Comparison of ENCODE assay signal across 15 cellular contexts in the genomic region with DNA sequence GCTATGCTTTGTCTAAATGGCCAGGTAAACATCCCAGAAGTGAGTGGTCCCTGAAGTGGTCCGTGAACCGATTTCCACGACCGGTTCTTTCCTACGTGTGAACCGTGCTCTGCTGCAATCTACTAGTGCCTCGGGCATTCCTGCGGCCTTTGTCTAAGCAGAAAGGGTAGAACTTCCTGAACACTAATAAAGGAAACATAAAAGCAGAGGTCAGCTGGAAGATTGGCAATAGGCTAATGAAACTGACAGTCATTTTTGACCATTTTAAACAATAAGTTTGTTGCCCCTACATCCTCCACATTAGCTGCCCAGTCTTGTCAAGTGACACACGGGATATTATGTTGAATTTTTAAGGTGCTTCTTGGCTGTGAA.
"Had no signal": no experiment of that assay in that cellular context is flagged by ENCODE, and none has a peak within 500 bp of the region (broad histone marks: within the 10 kb centered on the region; RNA-seq: fewer than 3 reads in every experiment).

No MANE protein-coding gene starts in this region.

- H3K27me3 ChIP-seq: stomach, thyroid gland had no signal

- H3K36me3 ChIP-seq: stomach, thyroid gland had no signal

- H3K9me3 ChIP-seq: stomach, thyroid gland had no signal

- H3K27ac ChIP-seq: coronary artery, stomach, thyroid gland had no signal

- ATAC-seq: activated T-helper 17 cell treated with anti-CD3 and anti-CD28 coated beads, Interleukin-2, amount 50 U/mL, for 72 hours; left lobe of liver; natural killer cell treated with Interleukin-12 subunit alpha and Interleukin-12 subunit beta and Interleukin-15 and Interleukin-18, amount 100 ng/mL, for 72 hours had no signal

- H3K9me3 Mint-ChIP-seq: activated naive CD4-positive, alpha-beta T cell treated with anti-CD3 and anti-CD28 coated beads for 36 hours; activated T-helper 17 cell treated with anti-CD3 and anti-CD28 coated beads, Interleukin-2, amount 50 U/mL, for 72 hours; natural killer cell treated with Interleukin-12 subunit alpha and Interleukin-12 subunit beta and Interleukin-15 and Interleukin-18, amount 100 ng/mL, for 72 hours; T-helper 2 cell treated with Interferon-gamma antibody and Interleukin-4, amounts not matched to agents 5 μg/mL and 100 μg/mL, for 36 hours had no signal

- H3K4me1 Mint-ChIP-seq: activated T-helper 17 cell treated with anti-CD3 and anti-CD28 coated beads, Interleukin-2, amount 50 U/mL, for 72 hours had no signal

- DNase-seq: activated CD4-positive, alpha-beta T cell treated with anti-CD3 and anti-CD28 coated beads, Interleukin-2, amount 50 U/mL, for 1 hour; activated naive CD4-positive, alpha-beta T cell treated with anti-CD3 and anti-CD28 coated beads for 36 hours; activated T-cell treated with anti-CD3 and anti-CD28 coated beads for 4 hours; caudate nucleus; erythroblast; mesenchymal stem cell; stimulated activated CD4-positive, alpha-beta T cell treated with anti-CD3 and anti-CD28 coated beads, Interleukin-15, amount 100 ng/mL, for 24 hours; stimulated activated CD4-positive, alpha-beta T cell treated with anti-CD3 and anti-CD28 coated beads, Interleukin-4, amount 100 ng/mL, for 24 hours; stomach; thyroid gland had no signal

- H3K4me3 Mint-ChIP-seq: activated naive CD4-positive, alpha-beta T cell treated with anti-CD3 and anti-CD28 coated beads for 36 hours; activated T-helper 17 cell treated with anti-CD3 and anti-CD28 coated beads, Interleukin-2, amount 50 U/mL, for 72 hours; natural killer cell treated with Interleukin-12 subunit alpha and Interleukin-12 subunit beta and Interleukin-15 and Interleukin-18, amount 100 ng/mL, for 72 hours; T-helper 2 cell treated with Interferon-gamma antibody and Interleukin-4, amounts not matched to agents 5 μg/mL and 100 μg/mL, for 36 hours had no signal

- H3K4me3 ChIP-seq: coronary artery, stomach, thyroid gland had no signal

- H3K27ac Mint-ChIP-seq: activated naive CD4-positive, alpha-beta T cell treated with anti-CD3 and anti-CD28 coated beads for 36 hours; activated T-helper 17 cell treated with anti-CD3 and anti-CD28 coated beads, Interleukin-2, amount 50 U/mL, for 72 hours; natural killer cell treated with Interleukin-12 subunit alpha and Interleukin-12 subunit beta and Interleukin-15 and Interleukin-18, amount 100 ng/mL, for 72 hours; T-helper 2 cell treated with Interferon-gamma antibody and Interleukin-4, amounts not matched to agents 5 μg/mL and 100 μg/mL, for 36 hours had no signal

- H3K36me3 Mint-ChIP-seq: natural killer cell treated with Interleukin-12 subunit alpha and Interleukin-12 subunit beta and Interleukin-15 and Interleukin-18, amount 100 ng/mL, for 72 hours had no signal

- H3K4me1 ChIP-seq: stomach, thyroid gland had no signal
